Comparison of ENCODE assay signal across 7 cellular contexts in the genomic region with DNA sequence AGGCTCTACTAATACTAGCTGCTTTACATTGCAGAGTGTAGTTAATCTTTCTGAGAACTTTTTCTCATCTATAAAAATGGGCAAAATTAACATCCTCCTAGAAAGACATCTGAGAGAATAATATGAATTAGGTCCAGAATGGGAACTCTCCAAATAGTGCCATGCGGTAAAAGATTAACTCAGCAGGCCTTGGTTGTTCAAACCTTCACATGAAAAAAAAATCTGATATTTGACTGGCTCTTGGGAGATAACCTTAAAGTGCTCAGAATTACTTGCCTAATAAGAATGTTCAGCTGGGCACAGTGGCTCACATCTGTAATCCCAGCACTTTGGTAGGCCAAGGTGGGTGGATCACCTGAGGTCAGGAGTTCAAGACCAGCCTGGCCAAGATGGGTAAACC. TPM values are rescaled to one million over a fixed set of nuclear protein-coding genes. Genes with fewer than 3 reads are reported as not detected.
"Had no signal": no experiment of that assay in that cellular context is flagged by ENCODE, and none has a peak within 500 bp of the region (broad histone marks: within the 10 kb centered on the region; RNA-seq: fewer than 3 reads in every experiment).

No MANE protein-coding gene starts in this region.

- H2AFZ ChIP-seq: GM23338 had no signal

- H3K4me2 ChIP-seq: GM23338 had no signal

- H3K9me3 Mint-ChIP-seq: GM23338, H9, IgD-negative memory B cell had no signal

- H3K27ac ChIP-seq: HL-60 had no signal

- H3K4me3 ChIP-seq: GM23338 had no signal

- DNase-seq: H9, HCEC 1CT, KBM-7 had no signal

- H3K36me3 Mint-ChIP-seq: IgD-negative memory B cell had no signal

- H3K27ac Mint-ChIP-seq: GM23338, H9, IgD-negative memory B cell had no signal

- ATAC-seq: GM23338, HepG2 had no signal

RNA-seq across cellular contexts. Expression of a gene that starts 26.7 kb away (rescaled TPM):
- total RNA-seq: GM23338 had no signal
